ENCODE assay signal across 1 cellular context in the genomic region with DNA sequence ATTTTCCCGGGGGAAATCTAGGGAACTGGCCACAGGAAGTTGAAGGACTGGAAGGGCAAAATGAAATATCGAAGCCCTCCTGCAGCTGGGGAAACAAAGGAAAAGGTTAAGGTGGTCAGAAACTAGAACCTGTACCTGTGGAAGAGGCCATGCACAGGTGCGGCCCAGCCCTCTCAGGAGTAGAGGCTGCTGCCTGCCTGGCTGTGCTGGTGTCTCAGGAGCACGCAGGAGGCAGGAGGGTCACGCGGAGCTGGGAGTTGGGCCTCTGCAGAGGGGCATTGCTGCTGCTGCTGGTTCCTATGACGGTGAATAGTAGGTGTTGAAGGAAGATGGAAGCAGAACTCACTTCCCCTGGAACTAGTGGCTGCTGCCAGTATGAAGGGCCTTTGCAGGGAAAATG.
TF ChIP-seq lines count a peak whose summit lies in the region.

No MANE protein-coding gene starts in this region.

TF ChIP-seq in WTC11, 78 proteins besides CTCF, POLR2A, EP300 and RAD21:
- TF ChIP-seq, protein P1, sequence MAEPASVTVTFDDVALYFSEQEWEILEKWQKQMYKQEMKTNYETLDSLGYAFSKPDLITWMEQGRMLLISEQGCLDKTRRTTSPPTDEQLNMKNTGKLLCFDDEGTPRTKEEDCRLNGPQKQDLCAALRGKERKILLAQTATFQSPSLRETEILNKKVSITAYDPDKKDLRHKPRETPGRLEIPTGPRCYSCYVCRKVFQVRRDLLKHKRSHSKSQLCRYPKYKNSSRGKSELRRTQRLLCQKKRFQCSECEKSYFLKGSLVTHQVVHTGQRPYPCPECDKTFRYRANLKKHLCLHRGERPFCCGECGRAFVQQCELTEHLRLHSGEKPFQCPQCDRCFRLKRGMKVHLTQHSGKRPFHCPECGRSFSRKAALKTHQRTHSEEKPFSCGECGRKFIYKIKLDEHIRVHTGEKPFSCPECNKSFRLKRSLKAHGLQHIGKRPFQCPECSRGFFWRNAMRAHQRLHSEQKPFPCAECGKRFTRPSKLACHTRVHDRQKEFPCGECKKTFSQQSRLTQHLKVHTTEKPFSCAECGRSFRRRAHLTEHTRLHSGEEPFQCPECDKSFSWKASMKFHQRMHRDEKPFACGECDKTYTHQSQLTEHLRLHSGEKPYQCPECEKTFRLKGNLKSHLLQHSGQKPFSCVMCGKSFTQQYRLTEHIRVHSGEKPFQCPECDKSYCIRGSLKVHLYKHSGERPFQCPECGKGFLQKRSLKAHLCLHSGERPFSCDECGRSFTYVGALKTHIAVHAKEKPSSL (CRISPR knock-in tag; conservative IDR thresholded peaks at IDR 0.05) = no peak
- TF ChIP-seq, protein P2, sequence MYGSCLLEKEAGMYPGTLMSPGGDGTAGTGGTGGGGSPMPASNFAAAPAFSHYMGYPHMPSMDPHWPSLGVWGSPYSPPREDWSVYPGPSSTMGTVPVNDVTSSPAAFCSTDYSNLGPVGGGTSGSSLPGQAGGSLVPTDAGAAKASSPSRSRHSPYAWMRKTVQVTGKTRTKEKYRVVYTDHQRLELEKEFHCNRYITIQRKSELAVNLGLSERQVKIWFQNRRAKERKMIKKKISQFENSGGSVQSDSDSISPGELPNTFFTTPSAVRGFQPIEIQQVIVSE (CRISPR knock-in tag; IDR thresholded peaks at IDR 0.05; ENCODE audit: borderline replicate concordance) = no peak
- TF ChIP-seq OVOL2 (CRISPR knock-in tag; IDR thresholded peaks at IDR 0.05; ENCODE audit: borderline replicate concordance) (no peak), ZNF317 (CRISPR knock-in tag; IDR thresholded peaks at IDR 0.05; ENCODE audit: borderline replicate concordance, low read depth) (no peak), KAT7 (CRISPR knock-in tag; IDR thresholded peaks at IDR 0.05; ENCODE audit: borderline replicate concordance) (no peak), TCF7 (CRISPR knock-in tag; IDR thresholded peaks at IDR 0.05; ENCODE audit: low read depth) (no peak)
- TF ChIP-seq, protein P3, sequence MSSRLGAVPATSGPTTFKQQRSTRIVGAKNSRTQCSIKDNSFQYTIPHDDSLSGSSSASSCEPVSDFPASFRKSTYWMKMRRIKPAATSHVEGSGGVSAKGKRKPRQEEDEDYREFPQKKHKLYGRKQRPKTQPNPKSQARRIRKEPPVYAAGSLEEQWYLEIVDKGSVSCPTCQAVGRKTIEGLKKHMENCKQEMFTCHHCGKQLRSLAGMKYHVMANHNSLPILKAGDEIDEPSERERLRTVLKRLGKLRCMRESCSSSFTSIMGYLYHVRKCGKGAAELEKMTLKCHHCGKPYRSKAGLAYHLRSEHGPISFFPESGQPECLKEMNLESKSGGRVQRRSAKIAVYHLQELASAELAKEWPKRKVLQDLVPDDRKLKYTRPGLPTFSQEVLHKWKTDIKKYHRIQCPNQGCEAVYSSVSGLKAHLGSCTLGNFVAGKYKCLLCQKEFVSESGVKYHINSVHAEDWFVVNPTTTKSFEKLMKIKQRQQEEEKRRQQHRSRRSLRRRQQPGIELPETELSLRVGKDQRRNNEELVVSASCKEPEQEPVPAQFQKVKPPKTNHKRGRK (CRISPR knock-in tag; IDR thresholded peaks at IDR 0.05; ENCODE audit: borderline replicate concordance) = no peak
- TF ChIP-seq, protein P4, sequence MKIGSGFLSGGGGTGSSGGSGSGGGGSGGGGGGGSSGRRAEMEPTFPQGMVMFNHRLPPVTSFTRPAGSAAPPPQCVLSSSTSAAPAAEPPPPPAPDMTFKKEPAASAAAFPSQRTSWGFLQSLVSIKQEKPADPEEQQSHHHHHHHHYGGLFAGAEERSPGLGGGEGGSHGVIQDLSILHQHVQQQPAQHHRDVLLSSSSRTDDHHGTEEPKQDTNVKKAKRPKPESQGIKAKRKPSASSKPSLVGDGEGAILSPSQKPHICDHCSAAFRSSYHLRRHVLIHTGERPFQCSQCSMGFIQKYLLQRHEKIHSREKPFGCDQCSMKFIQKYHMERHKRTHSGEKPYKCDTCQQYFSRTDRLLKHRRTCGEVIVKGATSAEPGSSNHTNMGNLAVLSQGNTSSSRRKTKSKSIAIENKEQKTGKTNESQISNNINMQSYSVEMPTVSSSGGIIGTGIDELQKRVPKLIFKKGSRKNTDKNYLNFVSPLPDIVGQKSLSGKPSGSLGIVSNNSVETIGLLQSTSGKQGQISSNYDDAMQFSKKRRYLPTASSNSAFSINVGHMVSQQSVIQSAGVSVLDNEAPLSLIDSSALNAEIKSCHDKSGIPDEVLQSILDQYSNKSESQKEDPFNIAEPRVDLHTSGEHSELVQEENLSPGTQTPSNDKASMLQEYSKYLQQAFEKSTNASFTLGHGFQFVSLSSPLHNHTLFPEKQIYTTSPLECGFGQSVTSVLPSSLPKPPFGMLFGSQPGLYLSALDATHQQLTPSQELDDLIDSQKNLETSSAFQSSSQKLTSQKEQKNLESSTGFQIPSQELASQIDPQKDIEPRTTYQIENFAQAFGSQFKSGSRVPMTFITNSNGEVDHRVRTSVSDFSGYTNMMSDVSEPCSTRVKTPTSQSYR (CRISPR knock-in tag; IDR thresholded peaks at IDR 0.05) = no peak
- TF ChIP-seq, protein P5, sequence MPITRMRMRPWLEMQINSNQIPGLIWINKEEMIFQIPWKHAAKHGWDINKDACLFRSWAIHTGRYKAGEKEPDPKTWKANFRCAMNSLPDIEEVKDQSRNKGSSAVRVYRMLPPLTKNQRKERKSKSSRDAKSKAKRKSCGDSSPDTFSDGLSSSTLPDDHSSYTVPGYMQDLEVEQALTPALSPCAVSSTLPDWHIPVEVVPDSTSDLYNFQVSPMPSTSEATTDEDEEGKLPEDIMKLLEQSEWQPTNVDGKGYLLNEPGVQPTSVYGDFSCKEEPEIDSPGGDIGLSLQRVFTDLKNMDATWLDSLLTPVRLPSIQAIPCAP (CRISPR knock-in tag; IDR thresholded peaks at IDR 0.05) = no peak
- TF ChIP-seq, protein P6, sequence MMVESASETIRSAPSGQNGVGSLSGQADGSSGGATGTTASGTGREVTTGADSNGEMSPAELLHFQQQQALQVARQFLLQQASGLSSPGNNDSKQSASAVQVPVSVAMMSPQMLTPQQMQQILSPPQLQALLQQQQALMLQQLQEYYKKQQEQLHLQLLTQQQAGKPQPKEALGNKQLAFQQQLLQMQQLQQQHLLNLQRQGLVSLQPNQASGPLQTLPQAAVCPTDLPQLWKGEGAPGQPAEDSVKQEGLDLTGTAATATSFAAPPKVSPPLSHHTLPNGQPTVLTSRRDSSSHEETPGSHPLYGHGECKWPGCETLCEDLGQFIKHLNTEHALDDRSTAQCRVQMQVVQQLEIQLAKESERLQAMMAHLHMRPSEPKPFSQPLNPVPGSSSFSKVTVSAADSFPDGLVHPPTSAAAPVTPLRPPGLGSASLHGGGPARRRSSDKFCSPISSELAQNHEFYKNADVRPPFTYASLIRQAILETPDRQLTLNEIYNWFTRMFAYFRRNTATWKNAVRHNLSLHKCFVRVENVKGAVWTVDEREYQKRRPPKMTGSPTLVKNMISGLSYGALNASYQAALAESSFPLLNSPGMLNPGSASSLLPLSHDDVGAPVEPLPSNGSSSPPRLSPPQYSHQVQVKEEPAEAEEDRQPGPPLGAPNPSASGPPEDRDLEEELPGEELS (CRISPR knock-in tag; IDR thresholded peaks at IDR 0.05) = no peak
